Comparison of ENCODE assay signal across 2 cellular contexts in genomic region chr2:112908559-112908958, GRCh38. TPM values are rescaled to one million over a fixed set of nuclear protein-coding genes. Genes with fewer than 3 reads are reported as not detected.
"Had no signal": no experiment of that assay in that cellular context is flagged by ENCODE, and none has a peak within 500 bp of the region (broad histone marks: within the 10 kb centered on the region; RNA-seq: fewer than 3 reads in every experiment).

No MANE protein-coding gene starts in this region.

RNA-seq across cellular contexts. Expression of gene IL37, which starts 2.4 kb away (rescaled TPM):
- total RNA-seq: G401, GM12878 had no signal
